Comparison of ENCODE assay signal across 22 cellular contexts in the genomic region with DNA sequence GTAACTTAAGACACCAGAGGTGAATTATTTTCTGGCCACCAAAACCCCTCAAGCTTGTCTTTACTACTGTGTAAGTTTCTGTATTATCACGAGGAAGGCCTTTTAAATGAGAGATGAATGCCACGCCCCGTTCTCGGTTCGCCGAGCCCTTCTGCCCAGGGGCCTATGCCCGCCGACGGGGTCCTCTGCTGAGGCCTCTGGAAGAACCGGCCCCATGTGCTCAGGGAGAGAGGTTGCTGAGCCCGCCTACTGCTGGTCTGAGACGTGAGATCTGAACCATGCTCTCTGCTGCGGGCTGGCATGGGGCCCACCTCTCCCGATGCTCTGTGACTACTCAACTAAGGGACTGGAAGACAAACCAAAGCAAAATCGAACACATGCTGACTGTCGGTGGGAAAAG. TPM values are rescaled to one million over a fixed set of nuclear protein-coding genes. Genes with fewer than 3 reads are reported as not detected.
A peak's percentile ranks its signal among the peaks of the same experiment; 100 is the strongest.
DNase-seq lines count a peak whose midpoint lies in the region; FAIRE-seq and TF ChIP-seq lines count a peak whose summit lies in the region.
"Had no signal": no experiment of that assay in that cellular context is flagged by ENCODE, and none has a peak within 500 bp of the region (broad histone marks: within the 10 kb centered on the region; RNA-seq: fewer than 3 reads in every experiment).

No MANE protein-coding gene starts in this region.

- H3K9ac ChIP-seq in OCI-LY1 (ENCODE audit: low read length), result no peak overlapping the region
- H3K9ac ChIP-seq: BLaER1 treated with 17β-estradiol and CSF1 and Interleukin-3, amounts not matched to agents 10 nM and 100 nM had no signal

- no peak for TF ChIP-seq POLR2A in GM12891 (IDR thresholded peaks at IDR 0.05; ENCODE audit: low read depth, low read length)

- H3K4me2 ChIP-seq in OCI-LY1 (ENCODE audit: low read length) (no peak overlapping the region), osteoblast (ENCODE audit: insufficient read depth, low read length) (no peak overlapping the region)
- H3K4me2 ChIP-seq: A549; BLaER1 treated with 17β-estradiol and CSF1 and Interleukin-3, amounts not matched to agents 10 nM and 100 nM had no signal

- H4K20me1 ChIP-seq in OCI-LY1 (ENCODE audit: insufficient read depth, low read length), result no peaks in the 10 kb centered on the region
- H4K20me1 ChIP-seq in osteoblast (ENCODE audit: insufficient read depth, low read length), result peaks cover 8% of the 10 kb centered on the region

- H3K9me3 ChIP-seq in OCI-LY1 (ENCODE audit: low read length), result no peaks in the 10 kb centered on the region
- H3K9me3 ChIP-seq in osteoblast (ENCODE audit: low read depth, low read length), result no peaks in the 10 kb centered on the region
- H3K9me3 ChIP-seq in HAP-1, result no peaks in the 10 kb centered on the region
- H3K9me3 ChIP-seq: A549; BE2C; BLaER1 treated with 17β-estradiol and CSF1 and Interleukin-3, amounts not matched to agents 10 nM and 100 nM had no signal

- 0 out of 2 replicates have a peak, but pooled peaks cover 6% of the 10 kb centered on the region for H3F3A ChIP-seq in OCI-LY1 (ENCODE audit: insufficient read depth, low read length)

- H3K27ac ChIP-seq in OCI-LY1 (ENCODE audit: low read depth, low read length, poor library complexity, severe bottlenecking) (peak overlapping the region; percentile 92), osteoblast (ENCODE audit: low read depth, low read length) (no peak overlapping the region)
- H3K27ac ChIP-seq: A549; BLaER1 treated with 17β-estradiol and CSF1 and Interleukin-3, amounts not matched to agents 10 nM and 100 nM had no signal

- H2AFZ ChIP-seq in OCI-LY1 (ENCODE audit: low read length) (no peak overlapping the region), osteoblast (ENCODE audit: low read length) (no peak overlapping the region)

- DNase-seq in islet precursor cell, result peak; percentile 43
- peak; percentile 43 for DNase-seq in osteoblast (ENCODE audit: insufficient read length, low spot score, missing footprints)
- DNase-seq in HAP-1 (ENCODE audit: low spot score in 2 of 2), result no peak
- DNase-seq in RPMI8226, result no peak
- DNase-seq in GM12891 (ENCODE audit: insufficient read length, low spot score), result no peak
- DNase-seq: 8988T; ACHN; AML-193; BE2C; CD4-positive, alpha-beta T cell; CD8-positive, alpha-beta memory T cell; DMS53; DND-41; GOT3; HCEC 1CT had no signal

- in situ Hi-C loops in HAP-1 (cut with MboI; ENCODE audit: low sequenced_read_pairs), result no loop called here

- H3K36me3 ChIP-seq in OCI-LY1 (ENCODE audit: insufficient read depth, low read length) (no peaks in the 10 kb centered on the region; the same call in 1 of the 2 replicates), osteoblast (ENCODE audit: insufficient read depth, low read length) (peaks cover 76% of the 10 kb centered on the region), HAP-1 (replicated peaks) (peaks cover 55% of the 10 kb centered on the region)

- no peak overlapping the region for H3K4me3 ChIP-seq in OCI-LY1 (ENCODE audit: low read depth, low read length, poor library complexity, severe bottlenecking)
- H3K4me3 ChIP-seq in osteoblast (ENCODE audit: insufficient read depth, low read length), result no peak overlapping the region
- no peak overlapping the region for H3K4me3 ChIP-seq in HAP-1
- H3K4me3 ChIP-seq: A549; BLaER1 treated with 17β-estradiol and CSF1 and Interleukin-3, amounts not matched to agents 10 nM and 100 nM had no signal

- TF ChIP-seq CTCF in OCI-LY1 (IDR thresholded peaks at IDR 0.05; ENCODE audit: low read length) (no peak), osteoblast (IDR thresholded peaks at IDR 0.05; ENCODE audit: extremely low read depth, low read depth, low read length) (no peak)

- no peaks in the 10 kb centered on the region for H3K9me2 ChIP-seq in OCI-LY1 (ENCODE audit: low read depth, low read length)

- H3K4me1 ChIP-seq in OCI-LY1 (ENCODE audit: insufficient read depth, low read length, severe bottlenecking) (peaks cover 78% of the 10 kb centered on the region), osteoblast (ENCODE audit: insufficient read depth, low read length) (no peaks in the 10 kb centered on the region), HAP-1 (no peaks in the 10 kb centered on the region)
- H3K4me1 ChIP-seq: A549 had no signal

- H3K79me2 ChIP-seq in OCI-LY1 (ENCODE audit: insufficient read depth, low read length) (no peaks in the 10 kb centered on the region), osteoblast (ENCODE audit: insufficient read depth, low read length) (peaks cover 2% of the 10 kb centered on the region)

- FAIRE-seq in GM12891 (lab: Jason Lieb, UNC), result no peak
- FAIRE-seq: A549, G401.6, GM18507, H54 had no signal

- H3K27me3 ChIP-seq in OCI-LY1 (ENCODE audit: insufficient read depth, low read length) (no peaks in the 10 kb centered on the region), osteoblast (ENCODE audit: insufficient read depth, low read length) (no peaks in the 10 kb centered on the region), HAP-1 (ENCODE audit: low read depth) (no peaks in the 10 kb centered on the region)
- H3K27me3 ChIP-seq: BE2C; BLaER1 treated with 17β-estradiol and CSF1 and Interleukin-3, amounts not matched to agents 10 nM and 100 nM had no signal

TF ChIP-seq in GM12891, 5 proteins besides CTCF, POLR2A, EP300 and RAD21:
- TF ChIP-seq TAF1 (IDR thresholded peaks at IDR 0.05; ENCODE audit: low read depth, low read length), result no peak

RNA-seq across cellular contexts. Expression of gene AMN, which starts 21.0 kb away (rescaled TPM):
- total RNA-seq in osteoblast, result under 0.01 and 0.29 TPM in 2 replicates
- 0.50 TPM for polyA plus RNA-seq in GM12891 (2012; ENCODE audit: low read depth, missing spikeins)
- polyA plus RNA-seq: CD14-positive monocyte had no signal

Comparison
In these comparisons a context has a peak if more than half of its experiments do, and no peak if none do; other contexts are left out.
1. DNase-seq: peak in islet precursor cell (single experiment) and osteoblast (single experiment); none in HAP-1 (0 of 2), RPMI8226 (single experiment) and GM12891 (single experiment).